In the genomic region with DNA sequence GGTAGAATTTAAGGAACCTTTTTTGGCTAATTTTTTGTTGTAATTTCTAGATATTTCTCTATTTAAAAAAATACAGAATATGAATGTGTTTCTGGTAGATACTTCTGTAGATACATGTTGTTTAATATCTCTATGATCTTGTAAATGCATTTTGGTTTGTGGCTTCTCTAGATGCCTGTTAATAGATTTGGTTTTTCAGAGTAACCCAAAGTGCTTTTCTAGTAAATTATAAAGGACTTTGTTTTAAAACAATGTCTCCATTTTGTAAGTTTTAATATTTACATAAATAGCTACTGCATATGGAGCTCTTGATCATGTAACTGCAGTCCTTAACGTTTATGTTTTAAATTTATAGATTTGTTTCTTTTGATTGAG, we compare ENCODE assay signal across 17 cellular contexts.
DNase-seq lines count a peak whose midpoint lies in the region; ATAC-seq and TF ChIP-seq lines count a peak whose summit lies in the region.
"Had no signal": no experiment of that assay in that cellular context is flagged by ENCODE, and none has a peak within 500 bp of the region (broad histone marks: within the 10 kb centered on the region; RNA-seq: fewer than 3 reads in every experiment).

No MANE protein-coding gene starts in this region.

- H3K27me3 Mint-ChIP-seq in activated CD4-positive, alpha-beta memory T cell treated with anti-CD3 and anti-CD28 coated beads, Interleukin-2, amount 10 ng/mL, durations not matched to agents 7 days and 5 days, result no peaks in the 10 kb centered on the region
- no peaks in the 10 kb centered on the region for H3K27me3 Mint-ChIP-seq in activated CD4-positive, alpha-beta memory T cell treated with anti-CD3 and anti-CD28 coated beads for 36 hours

- intact Hi-C loops in activated CD4-positive, alpha-beta memory T cell treated with anti-CD3 and anti-CD28 coated beads for 36 hours (cut with micrococcal nuclease), result no loop called here
- intact Hi-C loops in spleen (cut with DNase I; ENCODE audit: low total_unique reads), result no loop called here

- TF ChIP-seq CTCF in spleen (IDR thresholded peaks at IDR 0.05 in 8 of 11, conservative IDR thresholded peaks at IDR 0.05 in 3 of 11), result no peak

- CTCF ChIA-PET in activated CD4-positive, alpha-beta memory T cell treated with anti-CD3 and anti-CD28 coated beads, Interleukin-2, amount 10 ng/mL, durations not matched to agents 7 days and 5 days (lab: Charles Lee), result interaction anchor here (1.0 to 6.1 kb wide), 2 partner anchors 86 to 206 kb away, joined by 3 to 39 read pairs; no protein-coding TSS in a partner anchor
- CTCF ChIA-PET in activated CD4-positive, alpha-beta memory T cell treated with anti-CD3 and anti-CD28 coated beads for 36 hours (lab: Charles Lee), result interaction anchor here (1.0 kb wide), 1 partner anchor 70 kb away, joined by 4 read pairs; no protein-coding TSS in a partner anchor

- no peak overlapping the region for H3K4me3 Mint-ChIP-seq in activated CD4-positive, alpha-beta memory T cell treated with anti-CD3 and anti-CD28 coated beads, Interleukin-2, amount 10 ng/mL, durations not matched to agents 7 days and 5 days
- no peak overlapping the region for H3K4me3 Mint-ChIP-seq in activated CD4-positive, alpha-beta memory T cell treated with anti-CD3 and anti-CD28 coated beads for 36 hours

- peak overlapping the region; percentile 96 for H3K27ac Mint-ChIP-seq in activated CD4-positive, alpha-beta memory T cell treated with anti-CD3 and anti-CD28 coated beads, Interleukin-2, amount 10 ng/mL, durations not matched to agents 7 days and 5 days
- no peak overlapping the region for H3K27ac Mint-ChIP-seq in activated CD4-positive, alpha-beta memory T cell treated with anti-CD3 and anti-CD28 coated beads for 36 hours

- POLR2A ChIA-PET in activated CD4-positive, alpha-beta memory T cell treated with anti-CD3 and anti-CD28 coated beads, Interleukin-2, amount 10 ng/mL, durations not matched to agents 7 days and 5 days (lab: Charles Lee), result interaction anchor here (0.8 to 8.7 kb wide), 3 partner anchors 13 to 86 kb away, joined by 3 to 309 read pairs (median 30); a partner anchor contains a TSS
- POLR2A ChIA-PET in activated CD4-positive, alpha-beta memory T cell treated with anti-CD3 and anti-CD28 coated beads for 36 hours (lab: Charles Lee), result no interaction called here

- DNase-seq in activated CD4-positive, alpha-beta memory T cell treated with anti-CD3 and anti-CD28 coated beads, Interleukin-2, amount 10 ng/mL, durations not matched to agents 7 days and 5 days, result no peak
- DNase-seq in activated CD4-positive, alpha-beta memory T cell treated with anti-CD3 and anti-CD28 coated beads for 36 hours, result no peak
- DNase-seq in SJCRH30, result no peak
- no peak for DNase-seq in effector memory CD4-positive, alpha-beta T cell
- no peak for DNase-seq in spleen
- no peak for DNase-seq in NCI-H526 (lab: John Stamatoyannopoulos, UW)
- DNase-seq in NCI-H524 (lab: John Stamatoyannopoulos, UW), result no peak
- DNase-seq: 8988T, Caco-2, NCI-H1436 treated with DMSO at 0.1 percent for 48 hours, NCI-H2081, NCI-H2227 treated with DMSO at 0.1 percent for 48 hours, NCI-H526 treated with DMSO at 0.1 percent for 48 hours, PC-3 had no signal

- H3K27ac ChIP-seq in SJCRH30, result peak overlapping the region; percentile 11; the same call in 1 of the 2 replicates
- peak overlapping the region; percentile 56 for H3K27ac ChIP-seq in effector memory CD4-positive, alpha-beta T cell (ENCODE audit: insufficient read depth, low read length, poor library complexity, severe bottlenecking)
- H3K27ac ChIP-seq in spleen, result peak overlapping the region in 5 of 8 donors; percentile 16 to 70 (median 61)
- H3K27ac ChIP-seq: BLaER1 treated with 17β-estradiol and CSF1 and Interleukin-3, amounts not matched to agents 10 nM and 100 nM had no signal

- H3K4me3 ChIP-seq in SJCRH30 (no peak overlapping the region), spleen (no peak overlapping the region)
- no peak overlapping the region for H3K4me3 ChIP-seq in effector memory CD4-positive, alpha-beta T cell (ENCODE audit: insufficient read depth, low read depth, low read length, poor library complexity, severe bottlenecking)
- H3K4me3 ChIP-seq: BLaER1 treated with 17β-estradiol and CSF1 and Interleukin-3, amounts not matched to agents 10 nM and 100 nM had no signal

- H3K36me3 ChIP-seq in SJCRH30, result peaks cover 24% of the 10 kb centered on the region
- H3K36me3 ChIP-seq in effector memory CD4-positive, alpha-beta T cell (ENCODE audit: control insufficient read depth, insufficient read depth, low read length), result peaks cover under 1% of the 10 kb centered on the region
- peaks cover 0 to 26% (median 0%) of the 10 kb centered on the region in 6 donors for H3K36me3 ChIP-seq in spleen
- H3K36me3 ChIP-seq: BLaER1 treated with 17β-estradiol and CSF1 and Interleukin-3, amounts not matched to agents 10 nM and 100 nM had no signal

- peaks cover 28% of the 10 kb centered on the region for H3K4me1 ChIP-seq in SJCRH30
- H3K4me1 ChIP-seq in effector memory CD4-positive, alpha-beta T cell (ENCODE audit: control insufficient read depth, insufficient read depth, low read length, poor library complexity, severe bottlenecking), result peaks cover 58% of the 10 kb centered on the region
- peaks cover 26 to 74% (median 45%) of the 10 kb centered on the region in 6 donors for H3K4me1 ChIP-seq in spleen

- no peaks in the 10 kb centered on the region for H3K9me3 ChIP-seq in SJCRH30 (replicated peaks)
- no peaks in the 10 kb centered on the region for H3K9me3 ChIP-seq in effector memory CD4-positive, alpha-beta T cell (ENCODE audit: control insufficient read depth, low read length)
- H3K9me3 ChIP-seq in spleen, result no peaks in the 10 kb centered on the region
- H3K9me3 ChIP-seq: BLaER1 treated with 17β-estradiol and CSF1 and Interleukin-3, amounts not matched to agents 10 nM and 100 nM; Caco-2 had no signal

- 54 to 69% (median 64%) methylated on average over 1 of the region's 1 CpG for whole genome bisulfite sequencing in spleen, 5 donors

- peaks cover 65% of the 10 kb centered on the region for H3K36me3 Mint-ChIP-seq in activated CD4-positive, alpha-beta memory T cell treated with anti-CD3 and anti-CD28 coated beads, Interleukin-2, amount 10 ng/mL, durations not matched to agents 7 days and 5 days (ENCODE audit: low read depth)
- H3K36me3 Mint-ChIP-seq in activated CD4-positive, alpha-beta memory T cell treated with anti-CD3 and anti-CD28 coated beads for 36 hours, result peaks cover 23% of the 10 kb centered on the region

- TF ChIP-seq POLR2A in spleen (IDR thresholded peaks at IDR 0.05), result no peak

- H3K9me3 Mint-ChIP-seq in activated CD4-positive, alpha-beta memory T cell treated with anti-CD3 and anti-CD28 coated beads, Interleukin-2, amount 10 ng/mL, durations not matched to agents 7 days and 5 days, result peaks cover 12% of the 10 kb centered on the region
- H3K9me3 Mint-ChIP-seq in activated CD4-positive, alpha-beta memory T cell treated with anti-CD3 and anti-CD28 coated beads for 36 hours, result no peaks in the 10 kb centered on the region

- peaks cover 84% of the 10 kb centered on the region for H3K4me1 Mint-ChIP-seq in activated CD4-positive, alpha-beta memory T cell treated with anti-CD3 and anti-CD28 coated beads, Interleukin-2, amount 10 ng/mL, durations not matched to agents 7 days and 5 days
- peaks cover 74% of the 10 kb centered on the region for H3K4me1 Mint-ChIP-seq in activated CD4-positive, alpha-beta memory T cell treated with anti-CD3 and anti-CD28 coated beads for 36 hours (ENCODE audit: low read depth)

- ATAC-seq in GM21786 (IDR thresholded peaks at IDR 0.05; ENCODE audit: unreplicated experiment), result no peak
- ATAC-seq: HCT116 had no signal

- H3K27me3 ChIP-seq in SJCRH30, result no peaks in the 10 kb centered on the region
- no peaks in the 10 kb centered on the region for H3K27me3 ChIP-seq in effector memory CD4-positive, alpha-beta T cell (replicated peaks; ENCODE audit: control insufficient read depth, insufficient read depth, low read length, poor library complexity, severe bottlenecking)
- H3K27me3 ChIP-seq in spleen (replicated peaks in 1 of 7), result no peaks in the 10 kb centered on the region
- H3K27me3 ChIP-seq: BLaER1 treated with 17β-estradiol and CSF1 and Interleukin-3, amounts not matched to agents 10 nM and 100 nM had no signal

Comparison
In these comparisons a context has a peak if more than half of its experiments do, and no peak if none do; other contexts are left out.
1. H3K27ac ChIP-seq: peak in every context shown above with its lines; median percentile 61 in spleen; 56 in effector memory CD4-positive, alpha-beta T cell; 11 in SJCRH30.